1 cellular context compared by ENCODE assay signal in genomic region chr12:12461281-12461922, GRCh38.
TF ChIP-seq lines count a peak whose summit lies in the region.

No MANE protein-coding gene starts in this region.

TF ChIP-seq in IMR-90, 13 proteins besides CTCF, POLR2A, EP300 and RAD21:
- TF ChIP-seq SMC3 (IDR thresholded peaks at IDR 0.05; ENCODE audit: low read depth, low read length) (no peak), RCOR1 (IDR thresholded peaks at IDR 0.05; ENCODE audit: insufficient replicate concordance, low read length) (no peak), FOS (IDR thresholded peaks at IDR 0.05; ENCODE audit: low read depth, low read length) (no peak), MAZ (IDR thresholded peaks at IDR 0.05; ENCODE audit: borderline replicate concordance, low read depth, low read length) (no peak), BHLHE40 (IDR thresholded peaks at IDR 0.05; ENCODE audit: low read depth, low read length) (no peak), ELK1 (IDR thresholded peaks at IDR 0.05; ENCODE audit: borderline replicate concordance, low read depth, low read length) (no peak), CEBPB (IDR thresholded peaks at IDR 0.05; ENCODE audit: low read depth, low read length) (no peak), USF2 (IDR thresholded peaks at IDR 0.05; ENCODE audit: low read depth, low read length) (no peak), CHD1 (IDR thresholded peaks at IDR 0.05; ENCODE audit: low read depth, low read length) (no peak), MAFK (IDR thresholded peaks at IDR 0.05; ENCODE audit: low read depth, low read length) (no peak), MXI1 (IDR thresholded peaks at IDR 0.05; ENCODE audit: borderline replicate concordance, low read depth, low read length) (no peak), NFE2L2 (IDR thresholded peaks at IDR 0.05; ENCODE audit: low read depth, low read length) (no peak), RFX5 (IDR thresholded peaks at IDR 0.05; ENCODE audit: low read depth, low read length) (no peak)
